In the genomic region with DNA sequence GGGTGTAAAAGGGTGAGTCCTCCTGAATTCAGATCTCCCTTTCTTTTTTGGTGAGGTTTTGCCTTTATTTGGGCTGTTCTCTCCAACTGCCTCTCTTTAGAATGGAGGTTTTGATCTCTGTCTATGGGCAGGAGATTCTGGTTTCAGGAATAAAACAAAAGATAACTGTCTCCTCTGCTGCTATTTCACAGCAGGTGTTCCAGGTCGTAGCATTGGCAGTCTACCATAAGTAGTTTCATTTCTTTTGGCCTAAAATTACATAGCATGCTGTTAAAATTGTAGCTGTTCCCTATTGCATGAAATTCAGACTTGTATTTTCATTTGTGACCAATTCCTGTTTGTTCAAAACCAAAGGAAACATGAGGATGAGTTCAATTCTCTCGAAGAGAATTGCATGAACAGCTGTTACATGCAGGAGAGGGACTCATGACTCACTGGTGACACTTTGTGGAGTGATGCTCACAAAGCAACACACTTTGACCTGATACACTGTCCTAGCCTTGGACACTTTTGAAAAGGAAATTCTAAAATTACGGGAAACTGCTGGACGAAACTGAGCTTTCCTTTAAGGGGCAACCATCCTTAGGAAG, we compare ENCODE assay signal across 10 cellular contexts.
DNase-seq lines count a peak whose midpoint lies in the region; ATAC-seq, FAIRE-seq and TF ChIP-seq lines count a peak whose summit lies in the region.
"Had no signal": no experiment of that assay in that cellular context is flagged by ENCODE, and none has a peak within 500 bp of the region (broad histone marks: within the 10 kb centered on the region; RNA-seq: fewer than 3 reads in every experiment).

No MANE protein-coding gene starts in this region.

- H3K9ac ChIP-seq in endothelial cell of umbilical vein (replicated peaks; ENCODE audit: extremely low read depth, insufficient read depth, low read length) = no peak overlapping the region

- H3K27me3 ChIP-seq in endothelial cell of umbilical vein (ENCODE audit: control insufficient read depth in 2 of 2, insufficient read depth in 2 of 2, low read length in 2 of 2) = peaks cover 0 to 2% of the 10 kb centered on the region in 2 experiments
- H3K27me3 ChIP-seq in tibial nerve = no peaks in the 10 kb centered on the region

- H3K27ac ChIP-seq in OCI-LY7 (ENCODE audit: low read depth, low read length, poor library complexity, severe bottlenecking) (no peak overlapping the region), endothelial cell of umbilical vein (ENCODE audit: insufficient read depth, low read depth, low read length) (no peak overlapping the region), tibial nerve (no peak overlapping the region)

- DNase-seq in stimulated activated CD4-positive, alpha-beta T cell treated with anti-CD3 and anti-CD28 coated beads, Interleukin-2, amount 100 ng/mL, for 4 hours (ENCODE audit: low read depth) = peak; percentile 25
- no peak for DNase-seq in stimulated activated CD4-positive, alpha-beta T cell treated with anti-CD3 and anti-CD28 coated beads, Interleukin-1b, Interleukin-23, amount 100 ng/mL, for 48 hours
- DNase-seq in OCI-LY7 (ENCODE audit: low spot score) = no peak
- peak; percentile 15 for DNase-seq in endothelial cell of umbilical vein (ENCODE audit: low read depth, low spot score)
- peak; percentile 73 for DNase-seq in superior temporal gyrus (ENCODE audit: extremely low spot score)
- no peak for DNase-seq in tibial nerve (ENCODE audit: low spot score in 2 of 2)
- DNase-seq: NCI-H1436 treated with DMSO at 0.1 percent for 48 hours had no signal

- CTCF ChIA-PET in OCI-LY7 (lab: Charles Lee; ENCODE audit: unreplicated experiment) (no interaction called here), endothelial cell of umbilical vein (lab: Charles Lee) (interaction anchor here (0.6 to 2.5 kb wide), 4 partner anchors 224 to 231 kb away, joined by 3 to 10 read pairs (median 6); no protein-coding TSS in a partner anchor)

- H3K4me3 ChIP-seq in OCI-LY7 (ENCODE audit: low read depth, low read length, poor library complexity, severe bottlenecking) (no peak overlapping the region), endothelial cell of umbilical vein (replicated peaks in 1 of 3; ENCODE audit: insufficient read depth in 1 of 3, low read depth in 1 of 3, low read length in 3 of 3) (no peak overlapping the region), tibial nerve (no peak overlapping the region)

- no peak for FAIRE-seq in endothelial cell of umbilical vein (lab: Jason Lieb, UNC)
- FAIRE-seq: islet of Langerhans had no signal

- H3K4me1 ChIP-seq in OCI-LY7 (ENCODE audit: insufficient read depth, low read length, poor library complexity, severe bottlenecking) (no peaks in the 10 kb centered on the region), endothelial cell of umbilical vein (ENCODE audit: control insufficient read depth, extremely low read depth, insufficient read depth, low read length) (no peaks in the 10 kb centered on the region), tibial nerve (peaks cover 0 to 11% (median 0%) of the 10 kb centered on the region in 4 donors)

- H3K9me1 ChIP-seq in endothelial cell of umbilical vein (replicated peaks; ENCODE audit: control insufficient read depth, extremely low read depth, insufficient read depth, low read length) = no peaks in the 10 kb centered on the region

- H3K9me3 ChIP-seq in OCI-LY7 (ENCODE audit: low read length) (no peaks in the 10 kb centered on the region), endothelial cell of umbilical vein (replicated peaks; ENCODE audit: control insufficient read depth, insufficient read depth, low read length) (no peaks in the 10 kb centered on the region), tibial nerve (no peaks in the 10 kb centered on the region)

- H2AFZ ChIP-seq in OCI-LY7 (ENCODE audit: low read length) = no peak overlapping the region
- H2AFZ ChIP-seq in endothelial cell of umbilical vein (ENCODE audit: low read depth, low read length) = no peak overlapping the region

- no peaks in the 10 kb centered on the region for H3K9me2 ChIP-seq in OCI-LY7 (ENCODE audit: insufficient read depth, low read length)

- intact Hi-C loops in OCI-LY7 (cut with micrococcal nuclease; ENCODE audit: unreplicated experiment) = no loop called here
- intact Hi-C loops in endothelial cell of umbilical vein (cut with micrococcal nuclease) = no loop called here

- TF ChIP-seq EP300 in tibial nerve (IDR thresholded peaks at IDR 0.05) = no peak

- H3K4me2 ChIP-seq in OCI-LY7 (ENCODE audit: low read length) (no peak overlapping the region), endothelial cell of umbilical vein (ENCODE audit: insufficient read depth, low read length) (no peak overlapping the region)

- ATAC-seq in GM21529 (IDR thresholded peaks at IDR 0.05; ENCODE audit: unreplicated experiment) = no peak
- ATAC-seq in HG03520 (IDR thresholded peaks at IDR 0.05; ENCODE audit: unreplicated experiment) = no peak

- 30 to 42% methylated on average over 4 of the region's 4 CpGs for WGBS in tibial nerve, 2 donors

- H3K36me3 ChIP-seq in OCI-LY7 (ENCODE audit: insufficient read depth, low read length) (no peaks in the 10 kb centered on the region), endothelial cell of umbilical vein (ENCODE audit: control insufficient read depth in 2 of 2, extremely low read depth in 1 of 2, insufficient read depth in 2 of 2, low read length in 2 of 2) (no peaks in the 10 kb centered on the region), tibial nerve (no peaks in the 10 kb centered on the region)

- TF ChIP-seq CTCF in OCI-LY7 (conservative IDR thresholded peaks at IDR 0.05; ENCODE audit: low read length) (0 out of 2 replicates have a peak, but pooled peaks have one; percentile 20), endothelial cell of umbilical vein (IDR thresholded peaks at IDR 0.05; ENCODE audit: extremely low read depth in 1 of 2, insufficient read depth in 1 of 2, low read depth in 1 of 2, low read length in 2 of 2) (no peak), tibial nerve (IDR thresholded peaks at IDR 0.05) (peak in 1 of 5 experiments; percentile 7)

- H3K79me2 ChIP-seq in OCI-LY7 (ENCODE audit: insufficient read depth, low read depth, low read length) (no peaks in the 10 kb centered on the region), endothelial cell of umbilical vein (ENCODE audit: control insufficient read depth, insufficient read depth, low read length) (no peaks in the 10 kb centered on the region)

- TF ChIP-seq POLR2A in endothelial cell of umbilical vein (IDR thresholded peaks at IDR 0.05; ENCODE audit: low read depth, low read length) (no peak), tibial nerve (IDR thresholded peaks at IDR 0.05) (no peak)

- POLR2A ChIA-PET in OCI-LY7 (lab: Charles Lee) (interaction anchor here (0.7 kb wide), 1 partner anchor 807 kb away, joined by 4 read pairs; no protein-coding TSS in a partner anchor), endothelial cell of umbilical vein (lab: Charles Lee) (no interaction called here)

- no peaks in the 10 kb centered on the region for H4K20me1 ChIP-seq in OCI-LY7 (ENCODE audit: insufficient read depth, low read length)
- H4K20me1 ChIP-seq in endothelial cell of umbilical vein (replicated peaks; ENCODE audit: control insufficient read depth, extremely low read depth, insufficient read depth, low read length) = no peaks in the 10 kb centered on the region

- BruUV-seq in OCI-LY7 (replicated peaks; lab: Mats Ljungman, UMichigan) = no TSS peak
- no TSS peak for BruUV-seq in endothelial cell of umbilical vein (replicated peaks; lab: Mats Ljungman, UMichigan)

- dilution Hi-C loops in endothelial cell of umbilical vein (cut with MboI; ENCODE audit: extremely low pct_ligation_motif_present, low sequenced_read_pairs) = no loop called here

TF ChIP-seq in endothelial cell of umbilical vein, 7 proteins besides CTCF, POLR2A, EP300 and RAD21:
- TF ChIP-seq POLR2AphosphoS5 (IDR thresholded peaks at IDR 0.05; ENCODE audit: insufficient read depth, low read depth, low read length) (no peak), GATA2 (IDR thresholded peaks at IDR 0.05; ENCODE audit: insufficient read depth, insufficient read length, low read depth, low read length) (no peak), MYC (IDR thresholded peaks at IDR 0.05; ENCODE audit: low read depth, low read length) (no peak), EZH2 (IDR thresholded peaks at IDR 0.05; ENCODE audit: borderline replicate concordance, low read depth, low read length, severe bottlenecking) (no peak), JUN (IDR thresholded peaks at IDR 0.05; ENCODE audit: borderline replicate concordance, insufficient read depth, insufficient read length, low read depth) (no peak), FOS (IDR thresholded peaks at IDR 0.05; ENCODE audit: borderline replicate concordance, insufficient read depth, low read length) (no peak)
- TF ChIP-seq, protein P1, sequence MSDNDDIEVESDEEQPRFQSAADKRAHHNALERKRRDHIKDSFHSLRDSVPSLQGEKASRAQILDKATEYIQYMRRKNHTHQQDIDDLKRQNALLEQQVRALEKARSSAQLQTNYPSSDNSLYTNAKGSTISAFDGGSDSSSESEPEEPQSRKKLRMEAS (IDR thresholded peaks at IDR 0.05; ENCODE audit: insufficient read depth, insufficient read length) = no peak
TF ChIP-seq in endothelial cell of umbilical vein: peak in this region for 0.

Comparison
In these comparisons a context has a peak if more than half of its experiments do, and no peak if none do; other contexts are left out.
1. DNase-seq: peak in stimulated activated CD4-positive, alpha-beta T cell treated with anti-CD3 and anti-CD28 coated beads, Interleukin-2, amount 100 ng/mL, for 4 hours (single experiment), endothelial cell of umbilical vein (single experiment) and superior temporal gyrus (single experiment); none in stimulated activated CD4-positive, alpha-beta T cell treated with anti-CD3 and anti-CD28 coated beads, Interleukin-1b, Interleukin-23, amount 100 ng/mL, for 48 hours (single experiment), OCI-LY7 (single experiment) and tibial nerve (0 of 2).